Comparison of ENCODE assay signal across 11 cellular contexts in genomic region chr20:41158082-41158625, GRCh38. TPM values are rescaled to one million over a fixed set of nuclear protein-coding genes. Genes with fewer than 3 reads are reported as not detected.
A peak's percentile ranks its signal among the peaks of the same experiment; 100 is the strongest.
DNase-seq lines count a peak whose midpoint lies in the region; ATAC-seq, FAIRE-seq and TF ChIP-seq lines count a peak whose summit lies in the region.
"Had no signal": no experiment of that assay in that cellular context is flagged by ENCODE, and none has a peak within 500 bp of the region (broad histone marks: within the 10 kb centered on the region; RNA-seq: fewer than 3 reads in every experiment).

No MANE protein-coding gene starts in this region.

- H3K4me1 ChIP-seq in right cardiac atrium (ENCODE audit: control insufficient read depth, insufficient read depth, low read length): peaks cover 39% of the 10 kb centered on the region
- H3K4me1 ChIP-seq in heart left ventricle: peaks cover 11 to 93% (median 75%) of the 10 kb centered on the region in 12 donors
- peaks cover 12 to 32% of the 10 kb centered on the region in 2 donors for H3K4me1 ChIP-seq in kidney (ENCODE audit: control insufficient read depth in 1 of 2, insufficient read depth in 1 of 2, low read depth in 1 of 2, low read length in 2 of 2)
- H3K4me1 ChIP-seq in esophagus muscularis mucosa: peaks cover 72 to 83% (median 77%) of the 10 kb centered on the region in 4 donors

- no peak overlapping the region for H3K4me3 ChIP-seq in right cardiac atrium (ENCODE audit: low read length)
- H3K4me3 ChIP-seq in heart left ventricle: no peak overlapping the region
- H3K4me3 ChIP-seq in kidney (ENCODE audit: low read length in 2 of 2): no peak overlapping the region
- H3K4me3 ChIP-seq in esophagus muscularis mucosa: no peak overlapping the region
- H3K4me3 ChIP-seq in foreskin fibroblast (ENCODE audit: low read depth in 1 of 2, low read length in 2 of 2): no peak overlapping the region
- H3K4me3 ChIP-seq: cardiac muscle cell, PC-9, sigmoid colon had no signal

- no peak for TF ChIP-seq CTCF in heart left ventricle (IDR thresholded peaks at IDR 0.05)
- no peak for TF ChIP-seq CTCF in kidney (IDR thresholded peaks at IDR 0.05; ENCODE audit: borderline replicate concordance, extremely low read depth, insufficient read depth)
- no peak for TF ChIP-seq CTCF in esophagus muscularis mucosa (IDR thresholded peaks at IDR 0.05)
- no peak for TF ChIP-seq CTCF in foreskin fibroblast (IDR thresholded peaks at IDR 0.05; ENCODE audit: low read depth, low read length)

- no peak for TF ChIP-seq EP300 in esophagus muscularis mucosa (IDR thresholded peaks at IDR 0.05)

- peak overlapping the region; percentile 80 for H3K4me3 Mint-ChIP-seq in activated naive CD8-positive, alpha-beta T cell
- H3K4me3 Mint-ChIP-seq in naive B cell: peak overlapping the region in 4 of 8 donors; percentile 66 to 83 (median 69)

- H3K9me3 Mint-ChIP-seq in activated naive CD8-positive, alpha-beta T cell (ENCODE audit: low read depth): no peaks in the 10 kb centered on the region
- no peaks in the 10 kb centered on the region for H3K9me3 Mint-ChIP-seq in naive B cell

- H3K27me3 Mint-ChIP-seq in activated naive CD8-positive, alpha-beta T cell: no peaks in the 10 kb centered on the region
- H3K27me3 Mint-ChIP-seq in naive B cell: peaks cover 8 to 22% (median 9%) of the 10 kb centered on the region in 3 donors

- 75% methylated on average over 6 of the region's 6 CpGs for WGBS in right cardiac atrium
- 74 to 75% (median 74%) methylated on average over 5 to 6 of the region's 6 CpGs for WGBS in heart left ventricle, 4 donors
- WGBS in esophagus muscularis mucosa: 85% methylated on average over 4 of the region's 6 CpGs

- H3K9me3 ChIP-seq in right cardiac atrium (ENCODE audit: control insufficient read depth, low read length) (no peaks in the 10 kb centered on the region), heart left ventricle (no peaks in the 10 kb centered on the region), kidney (ENCODE audit: control insufficient read depth in 1 of 2, low read length in 2 of 2) (no peaks in the 10 kb centered on the region), esophagus muscularis mucosa (no peaks in the 10 kb centered on the region)
- H3K9me3 ChIP-seq: sigmoid colon had no signal

- peaks cover 0 to 34% (median 29%) of the 10 kb centered on the region in 9 donors for H3K36me3 ChIP-seq in heart left ventricle
- peaks cover 2 to 13% of the 10 kb centered on the region in 2 donors for H3K36me3 ChIP-seq in kidney (ENCODE audit: control insufficient read depth in 1 of 2, insufficient read depth in 2 of 2, low read length in 2 of 2)
- peaks cover 16 to 38% (median 33%) of the 10 kb centered on the region in 4 donors for H3K36me3 ChIP-seq in esophagus muscularis mucosa

- DNase-seq in right cardiac atrium: peak in 2 of 3 donors; percentile 18 to 27
- no peak for DNase-seq in heart left ventricle
- no peak for DNase-seq in naive B cell
- no peak for DNase-seq in NCI-H82 (lab: John Stamatoyannopoulos, UW)
- DNase-seq in kidney: no peak
- DNase-seq in esophagus muscularis mucosa (ENCODE audit: extremely low spot score): no peak
- DNase-seq in foreskin fibroblast: no peak
- DNase-seq: PC-9, sigmoid colon had no signal

- TF ChIP-seq POLR2A in heart left ventricle (IDR thresholded peaks at IDR 0.05): no peak
- TF ChIP-seq POLR2A in esophagus muscularis mucosa (IDR thresholded peaks at IDR 0.05; ENCODE audit: low read depth): no peak

- ATAC-seq in right cardiac atrium (no peak), heart left ventricle (no peak), naive B cell (ENCODE audit: low read depth in 2 of 2) (no peak)

- H3K4me1 Mint-ChIP-seq in activated naive CD8-positive, alpha-beta T cell (ENCODE audit: low read depth): peaks cover 94% of the 10 kb centered on the region
- peaks cover 57 to 64% (median 63%) of the 10 kb centered on the region in 3 donors for H3K4me1 Mint-ChIP-seq in naive B cell

- peak overlapping the region; percentile 88 for H3K27ac Mint-ChIP-seq in activated naive CD8-positive, alpha-beta T cell
- peak overlapping the region; percentile 90 to 98 (median 96) for H3K27ac Mint-ChIP-seq in naive B cell

- no peak overlapping the region for H3K9ac ChIP-seq in kidney (ENCODE audit: low read length in 2 of 2)

- H3K36me3 Mint-ChIP-seq in activated naive CD8-positive, alpha-beta T cell: peaks cover 12% of the 10 kb centered on the region
- H3K36me3 Mint-ChIP-seq in naive B cell: peaks cover 10 to 23% of the 10 kb centered on the region in 2 donors

- FAIRE-seq in kidney (lab: Jason Lieb, UNC): no peak

- intact Hi-C loops in right cardiac atrium (cut with DNase I): no loop called here
- intact Hi-C loops in heart left ventricle (cut with DNase I): no loop called here
- intact Hi-C loops in kidney (cut with DNase I): no loop called here
- intact Hi-C loops in esophagus muscularis mucosa (cut with DNase I): no loop called here

- no peaks in the 10 kb centered on the region for H3K27me3 ChIP-seq in right cardiac atrium (ENCODE audit: control insufficient read depth, insufficient read depth)
- H3K27me3 ChIP-seq in heart left ventricle: no peaks in the 10 kb centered on the region
- H3K27me3 ChIP-seq in esophagus muscularis mucosa: no peaks in the 10 kb centered on the region
- H3K27me3 ChIP-seq: cardiac muscle cell, sigmoid colon had no signal

- H3K27ac ChIP-seq in right cardiac atrium (ENCODE audit: low read length) (no peak overlapping the region), heart left ventricle (peak overlapping the region in 2 of 12 donors; percentile 2 to 84), kidney (ENCODE audit: low read depth in 2 of 2, low read length in 2 of 2) (no peak overlapping the region), esophagus muscularis mucosa (replicated peaks in 1 of 4) (peak overlapping the region in 2 of 4 donors; percentile 8 to 9)
- H3K27ac ChIP-seq: cardiac muscle cell, PC-9, sigmoid colon had no signal

RNA-seq across cellular contexts. Expression of gene PLCG1, which starts 20.8 kb away (rescaled TPM):
- total RNA-seq in right cardiac atrium (10 to 100 TPM; 50.1 to 62.2 (median 58.3) TPM), heart left ventricle (10 to 100 TPM; 32.5 to 72.2 (median 55.9) TPM), kidney (117 TPM), esophagus muscularis mucosa (100 to 1,000 TPM in 1 of 4 donors, 10 to 100 TPM in 3; 68.4 to 119 (median 82.5) TPM)
- polyA plus RNA-seq in right cardiac atrium (45.6 TPM), heart left ventricle (10 to 100 TPM; 37.9 to 44.9 TPM), naive B cell (ENCODE audit: low read depth in 6 of 6) (10 to 100 TPM in 2 of 6 donors, 1 to 10 TPM in 4; 1.6 to 18.1 (median 8.0) TPM), kidney (ENCODE audit: insufficient read depth, low read depth, low replicate concordance) (12.5 TPM)

Comparison
In these comparisons a context has a peak if more than half of its experiments do, and no peak if none do; other contexts are left out.
1. DNase-seq: peak in right cardiac atrium (2 of 3); none in heart left ventricle (0 of 5), naive B cell (single experiment), NCI-H82 (single experiment), kidney (single experiment), esophagus muscularis mucosa (single experiment) and foreskin fibroblast (0 of 2).